ENCODE assay signal across 2 cellular contexts in genomic region chr4:3233391-3234071, GRCh38.
TF ChIP-seq lines count a peak whose summit lies in the region.

No MANE protein-coding gene starts in this region.

TF ChIP-seq in SK-N-SH treated with all-trans-retinoic acid at 6 μM for 48 hours, 23 proteins besides CTCF, POLR2A, EP300 and RAD21 (continued from another document):
- no peak for TF ChIP-seq TOX (CRISPR knock-in tag; IDR thresholded peaks at IDR 0.05; ENCODE audit: borderline replicate concordance)
- TF ChIP-seq CREB5 (CRISPR knock-in tag; IDR thresholded peaks at IDR 0.05; ENCODE audit: low read depth): no peak
- no peak for TF ChIP-seq PATZ1 (CRISPR knock-in tag; IDR thresholded peaks at IDR 0.05; ENCODE audit: borderline replicate concordance)
- TF ChIP-seq ZFP3 (CRISPR knock-in tag; IDR thresholded peaks at IDR 0.05): no peak
- no peak for TF ChIP-seq ISL1 (CRISPR knock-in tag; IDR thresholded peaks at IDR 0.05)
- no peak for TF ChIP-seq CSRNP3 (CRISPR knock-in tag; IDR thresholded peaks at IDR 0.05)
- no peak for TF ChIP-seq OSR1 (CRISPR knock-in tag; IDR thresholded peaks at IDR 0.05)
- TF ChIP-seq ZNF8 (CRISPR knock-in tag; IDR thresholded peaks at IDR 0.05): no peak

TF ChIP-seq in SK-N-SH, 30 proteins besides CTCF, POLR2A, EP300 and RAD21 (continued from another document):
- TF ChIP-seq REST (IDR thresholded peaks at IDR 0.05; ENCODE audit: low read depth, low read length): no peak
- no peak for TF ChIP-seq MXI1 (IDR thresholded peaks at IDR 0.05; ENCODE audit: low read depth, low read length)
TF ChIP-seq in SK-N-SH: peak in this region for 0.
